ENCODE assay signal across 8 cellular contexts in genomic region chr3:52218953-52219650, GRCh38. TPM values are rescaled to one million over a fixed set of nuclear protein-coding genes. Genes with fewer than 3 reads are reported as not detected.
DNase-seq lines count a peak whose midpoint lies in the region; ATAC-seq and TF ChIP-seq lines count a peak whose summit lies in the region.
"Had no signal": no experiment of that assay in that cellular context is flagged by ENCODE, and none has a peak within 500 bp of the region (broad histone marks: within the 10 kb centered on the region; RNA-seq: fewer than 3 reads in every experiment).

No MANE protein-coding gene starts in this region.

- peak overlapping the region in 3 of 4 donors; percentile 65 to 80 (median 68) for H3K27ac ChIP-seq in gastrocnemius medialis

- H3K27me3 ChIP-seq in gastrocnemius medialis, result no peaks in the 10 kb centered on the region

- POLR2A ChIA-PET in T-cell (lab: Charles Lee), result interaction anchor here in 1 of 2 donors (0.6 kb wide), 1 partner anchor 239 kb away, joined by 3 read pairs; no protein-coding TSS in a partner anchor

- in situ Hi-C loops in gastrocnemius medialis (cut with MboI; ENCODE audit: low sequenced_read_pairs in 4 of 4), result loop anchor here in 2 of 4 donors (5.0 kb wide), 1 partner anchor 123 kb away; no protein-coding TSS in a partner anchor

- no peak for TF ChIP-seq POLR2A in gastrocnemius medialis (IDR thresholded peaks at IDR 0.05)

- no peaks in the 10 kb centered on the region for H3K9me3 ChIP-seq in gastrocnemius medialis

- ATAC-seq in T-cell (replicated peaks in 1 of 4) (no peak), gastrocnemius medialis (no peak), sciatic nerve (no peak), HG03280 (IDR thresholded peaks at IDR 0.05; ENCODE audit: unreplicated experiment) (no peak)

- TF ChIP-seq CTCF in fibroblast of the aortic adventitia (IDR thresholded peaks at IDR 0.05; ENCODE audit: insufficient read depth, low read length) (peak; percentile 22), gastrocnemius medialis (IDR thresholded peaks at IDR 0.05 in 4 of 5, conservative IDR thresholded peaks at IDR 0.05 in 1 of 5) (peak in 1 of 5 experiments; percentile 7)

- intact Hi-C loops in gastrocnemius medialis (cut with DNase I; ENCODE audit: low total_unique reads), result no loop called here
- intact Hi-C loops in sciatic nerve (cut with DNase I), result no loop called here

- CTCF ChIA-PET in T-cell (lab: Charles Lee), result interaction anchor here (0.6 to 3.8 kb wide), 14 partner anchors 12 to 173 kb away, joined by 3 to 48 read pairs (median 4); partner anchors contain the start of gene WDR82 (in 1 of the 2)

- peak; percentile 16 for DNase-seq in HT-29 (ENCODE audit: low spot score)
- no peak for DNase-seq in T-cell
- DNase-seq in fibroblast of the aortic adventitia (ENCODE audit: low read depth), result peak; percentile 47
- DNase-seq in gastrocnemius medialis, result no peak
- DNase-seq in SHP77 treated with DMSO at 0.1 percent for 48 hours (lab: John Stamatoyannopoulos, UW), result no peak
- DNase-seq in sciatic nerve (ENCODE audit: low spot score), result no peak
- DNase-seq: NCI-H524 had no signal

- peaks cover 82 to 89% (median 88%) of the 10 kb centered on the region in 3 donors for H3K4me1 Mint-ChIP-seq in T-cell

- peaks cover 19% of the 10 kb centered on the region for H3K36me3 Mint-ChIP-seq in T-cell

- H3K36me3 ChIP-seq in gastrocnemius medialis, result peaks cover 0 to 14% of the 10 kb centered on the region in 2 donors

- H3K27ac Mint-ChIP-seq in T-cell, result peak overlapping the region; percentile 97 to 98

- no peaks in the 10 kb centered on the region for H3K9me3 Mint-ChIP-seq in T-cell

- no peak overlapping the region for H3K4me3 ChIP-seq in fibroblast of the aortic adventitia (ENCODE audit: low read depth, low read length)
- peak overlapping the region in 1 of 4 donors; percentile 10 for H3K4me3 ChIP-seq in gastrocnemius medialis

- peaks cover 20 to 28% of the 10 kb centered on the region in 2 donors for H3K4me1 ChIP-seq in gastrocnemius medialis

- H3K4me3 Mint-ChIP-seq in T-cell, result peak overlapping the region in 2 of 3 donors; percentile 13 to 83

- H3K27me3 Mint-ChIP-seq in T-cell, result no peaks in the 10 kb centered on the region

RNA-seq across cellular contexts. Expression of gene TLR9, which starts 6.3 kb away (rescaled TPM):
- total RNA-seq in HT-29 (2014; rRNA removed; shearing (Covaris generic)), result not detected in 2 replicates
- total RNA-seq in T-cell (1 to 10 TPM in 3 of 5 donors, under 1 TPM in 1, not detected in 1; 0.54 to 2.9 (median 2.1) TPM), fibroblast of the aortic adventitia (ENCODE audit: low replicate concordance) (not detected in 2 replicates), gastrocnemius medialis (under 1 TPM in 3 of 4 donors, not detected in 1; 0.07 to 0.41 (median 0.13) TPM), sciatic nerve (1.1 TPM)

RNA-seq across cellular contexts. Expression of gene TWF2, which starts 19.9 kb away (rescaled TPM):
- total RNA-seq in HT-29 (2014; rRNA removed; shearing (Covaris generic)), result 80.5 and 85.4 TPM in 2 replicates
- total RNA-seq in T-cell (10 to 100 TPM; 49.8 to 99.9 (median 88.3) TPM), fibroblast of the aortic adventitia (ENCODE audit: low replicate concordance) (97.5 and 109 TPM in 2 replicates), gastrocnemius medialis (100 to 1,000 TPM in 3 of 4 donors, 10 to 100 TPM in 1; 99.2 to 222 (median 168) TPM), sciatic nerve (39.8 TPM)

RNA-seq across cellular contexts. Expression of gene ALAS1, which starts 21.1 kb away (rescaled TPM):
- 31.5 and 34.4 TPM in 2 replicates for total RNA-seq in HT-29 (2014; rRNA removed; shearing (Covaris generic))
- 10 to 100 TPM; 12.2 to 32.7 (median 27.1) TPM for total RNA-seq in T-cell
- 18.8 and 40.8 TPM in 2 replicates for total RNA-seq in fibroblast of the aortic adventitia (ENCODE audit: low replicate concordance)
- 10 to 100 TPM; 61.0 to 99.8 (median 68.4) TPM for total RNA-seq in gastrocnemius medialis
- total RNA-seq in sciatic nerve, result 39.1 TPM

RNA-seq across cellular contexts. Expression of gene PPM1M, which starts 26.5 kb away (rescaled TPM):
- total RNA-seq in HT-29 (2014; rRNA removed; shearing (Covaris generic)), result 4.0 and 4.2 TPM in 2 replicates
- total RNA-seq in T-cell (10 to 100 TPM; 63.4 to 78.1 (median 73.4) TPM), fibroblast of the aortic adventitia (ENCODE audit: low replicate concordance) (27.4 and 42.4 TPM in 2 replicates), gastrocnemius medialis (1 to 10 TPM in 3 of 4 donors, under 1 TPM in 1; 0.97 to 5.2 (median 3.5) TPM), sciatic nerve (36.9 TPM)

RNA-seq across cellular contexts. Expression of gene WDR82, which starts 59.3 kb away (rescaled TPM):
- 16.4 and 18.9 TPM in 2 replicates for total RNA-seq in HT-29 (2014; rRNA removed; shearing (Covaris generic))
- total RNA-seq in T-cell (100 to 1,000 TPM; 119 to 159 (median 154) TPM), fibroblast of the aortic adventitia (ENCODE audit: low replicate concordance) (39.6 and 61.5 TPM in 2 replicates), gastrocnemius medialis (10 to 100 TPM; 54.1 to 64.9 (median 59.3) TPM), sciatic nerve (71.5 TPM)

Comparison
In these comparisons a context has a peak if more than half of its experiments do, and no peak if none do; other contexts are left out.
1. DNase-seq: peak in HT-29 (single experiment) and fibroblast of the aortic adventitia (single experiment); none in T-cell (0 of 34), gastrocnemius medialis (0 of 2), SHP77 treated with DMSO at 0.1 percent for 48 hours (single experiment) and sciatic nerve (single experiment).